ENCODE assay signal across 15 cellular contexts in genomic region chr17:75475851-75476250, GRCh38. TPM values are rescaled to one million over a fixed set of nuclear protein-coding genes. Genes with fewer than 3 reads are reported as not detected.
DNase-seq lines count a peak whose midpoint lies in the region; ATAC-seq and TF ChIP-seq lines count a peak whose summit lies in the region.
"Had no signal": no experiment of that assay in that cellular context is flagged by ENCODE, and none has a peak within 500 bp of the region (broad histone marks: within the 10 kb centered on the region; RNA-seq: fewer than 3 reads in every experiment).

No MANE protein-coding gene starts in this region.

- H3K36me3 Mint-ChIP-seq in mesothelial cell of epicardium, result peaks cover 8% of the 10 kb centered on the region
- peaks cover 13% of the 10 kb centered on the region for H3K36me3 Mint-ChIP-seq in stimulated activated effector memory CD8-positive, alpha-beta T cell treated with anti-CD3 and anti-CD28 coated beads, Interleukin-12 subunit alpha, Interleukin-12 subunit beta, amount 100 ng/mL, for 72 hours

- no peak overlapping the region for H3K4me3 Mint-ChIP-seq in mesothelial cell of epicardium
- H3K4me3 Mint-ChIP-seq in stimulated activated effector memory CD8-positive, alpha-beta T cell treated with anti-CD3 and anti-CD28 coated beads, Interleukin-12 subunit alpha, Interleukin-12 subunit beta, amount 100 ng/mL, for 72 hours, result no peak overlapping the region
- H3K4me3 Mint-ChIP-seq: naive thymus-derived CD8-positive, alpha-beta T cell had no signal

- peaks cover 34% of the 10 kb centered on the region for H3K4me1 Mint-ChIP-seq in mesothelial cell of epicardium
- peaks cover 11% of the 10 kb centered on the region for H3K4me1 Mint-ChIP-seq in stimulated activated effector memory CD8-positive, alpha-beta T cell treated with anti-CD3 and anti-CD28 coated beads, Interleukin-12 subunit alpha, Interleukin-12 subunit beta, amount 100 ng/mL, for 72 hours

- H3K4me3 ChIP-seq in fibroblast of the aortic adventitia (ENCODE audit: low read depth, low read length) (no peak overlapping the region), foreskin fibroblast (ENCODE audit: low read depth in 1 of 2, low read length in 2 of 2) (no peak overlapping the region)

- H3K27me3 Mint-ChIP-seq in mesothelial cell of epicardium (ENCODE audit: low read depth), result no peaks in the 10 kb centered on the region
- H3K27me3 Mint-ChIP-seq: naive thymus-derived CD8-positive, alpha-beta T cell had no signal

- peak; percentile 31 for DNase-seq in UCSD-AML1 (lab: John Stamatoyannopoulos, UW; ENCODE audit: unreplicated experiment)
- DNase-seq in fibroblast of the aortic adventitia (ENCODE audit: low read depth), result peak; percentile 9
- DNase-seq in mesothelial cell of epicardium (ENCODE audit: low spot score in 2 of 2, unreplicated experiment in 2 of 2), result no peak
- DNase-seq in stimulated activated effector memory CD8-positive, alpha-beta T cell treated with anti-CD3 and anti-CD28 coated beads, Interleukin-12 subunit alpha, Interleukin-12 subunit beta, amount 100 ng/mL, for 72 hours (ENCODE audit: low spot score in 2 of 2), result no peak
- no peak for DNase-seq in NCI-H69 (lab: John Stamatoyannopoulos, UW)
- no peak for DNase-seq in NAMALWA (ENCODE audit: low spot score)
- no peak for DNase-seq in foreskin fibroblast
- DNase-seq: activated T-cell treated with anti-CD3 and anti-CD28 coated beads, Interleukin-2, amount 50 U/mL, for 48 hours; amniotic stem cell; DMS153; naive thymus-derived CD8-positive, alpha-beta T cell; OCI-M1; stimulated activated CD4-positive, alpha-beta T cell treated with anti-CD3 and anti-CD28 coated beads, Interleukin-12 subunit alpha, Interleukin-12 subunit beta, amount 100 ng/mL, for 4 hours had no signal

- ATAC-seq in stimulated activated effector memory CD8-positive, alpha-beta T cell treated with anti-CD3 and anti-CD28 coated beads, Interleukin-12 subunit alpha, Interleukin-12 subunit beta, amount 100 ng/mL, for 72 hours, result no peak
- ATAC-seq in HG03521 (IDR thresholded peaks at IDR 0.05; ENCODE audit: unreplicated experiment), result no peak
- ATAC-seq: activated CD4-positive, CD25-positive, alpha-beta regulatory T cell treated with anti-CD3 and anti-CD28 coated beads, Interleukin-2, amount 50 U/mL, for 24 hours; naive thymus-derived CD8-positive, alpha-beta T cell had no signal

- TF ChIP-seq CTCF in fibroblast of the aortic adventitia (IDR thresholded peaks at IDR 0.05; ENCODE audit: insufficient read depth, low read length) (no peak), mesothelial cell of epicardium (IDR thresholded peaks at IDR 0.05; ENCODE audit: unreplicated experiment) (no peak), foreskin fibroblast (IDR thresholded peaks at IDR 0.05; ENCODE audit: low read depth, low read length) (no peak)

- H3K27ac Mint-ChIP-seq in mesothelial cell of epicardium, result peak overlapping the region; percentile 55
- peak overlapping the region; percentile 89 for H3K27ac Mint-ChIP-seq in stimulated activated effector memory CD8-positive, alpha-beta T cell treated with anti-CD3 and anti-CD28 coated beads, Interleukin-12 subunit alpha, Interleukin-12 subunit beta, amount 100 ng/mL, for 72 hours

- no peaks in the 10 kb centered on the region for H3K9me3 Mint-ChIP-seq in mesothelial cell of epicardium
- no peaks in the 10 kb centered on the region for H3K9me3 Mint-ChIP-seq in stimulated activated effector memory CD8-positive, alpha-beta T cell treated with anti-CD3 and anti-CD28 coated beads, Interleukin-12 subunit alpha, Interleukin-12 subunit beta, amount 100 ng/mL, for 72 hours
- H3K9me3 Mint-ChIP-seq: naive thymus-derived CD8-positive, alpha-beta T cell had no signal

RNA-seq across cellular contexts. Expression of gene TMEM94, which starts 19.4 kb away (rescaled TPM):
- total RNA-seq in fibroblast of the aortic adventitia (ENCODE audit: low replicate concordance), result 29.7 and 80.4 TPM in 2 replicates
- 126 to 130 TPM (median 126 TPM) in 3 replicates for total RNA-seq in mesothelial cell of epicardium

RNA-seq across cellular contexts. Expression of gene CASKIN2, which starts 39.5 kb away (rescaled TPM):
- total RNA-seq in fibroblast of the aortic adventitia (ENCODE audit: low replicate concordance), result 5.6 and 8.0 TPM in 2 replicates
- 37.4 to 39.2 TPM (median 37.4 TPM) in 3 replicates for total RNA-seq in mesothelial cell of epicardium

RNA-seq across cellular contexts. Expression of gene TSEN54, which starts 40.5 kb away (rescaled TPM):
- 8.0 and 11.4 TPM in 2 replicates for total RNA-seq in fibroblast of the aortic adventitia (ENCODE audit: low replicate concordance)
- 27.2 to 31.8 TPM (median 31.8 TPM) in 3 replicates for total RNA-seq in mesothelial cell of epicardium

RNA-seq across cellular contexts. Expression of gene LLGL2, which starts 49.6 kb away (rescaled TPM):
- total RNA-seq in fibroblast of the aortic adventitia (ENCODE audit: low replicate concordance) (0.09 TPM in 1 of 2 replicates, not detected in the other), mesothelial cell of epicardium (29.8 to 33.1 TPM (median 31.9 TPM) in 3 replicates)

Comparison
In these comparisons a context has a peak if more than half of its experiments do, and no peak if none do; other contexts are left out.
1. DNase-seq: peak in UCSD-AML1 (single experiment) and fibroblast of the aortic adventitia (single experiment); none in mesothelial cell of epicardium (0 of 2), stimulated activated effector memory CD8-positive, alpha-beta T cell treated with anti-CD3 and anti-CD28 coated beads, Interleukin-12 subunit alpha, Interleukin-12 subunit beta, amount 100 ng/mL, for 72 hours (0 of 2), NCI-H69 (single experiment), NAMALWA (single experiment) and foreskin fibroblast (0 of 2).